Comparison of ENCODE assay signal across 8 cellular contexts in genomic region chr13:62357887-62358645, GRCh38.
DNase-seq lines count a peak whose midpoint lies in the region; ATAC-seq and TF ChIP-seq lines count a peak whose summit lies in the region.

No MANE protein-coding gene starts in this region.

- peak; percentile 89 for DNase-seq in GM23338 (ENCODE audit: low spot score)
- DNase-seq in NCI-H1105 (lab: John Stamatoyannopoulos, UW) = peak; percentile 53
- peak; percentile 18 for DNase-seq in pons (ENCODE audit: low spot score)
- no peak for DNase-seq in stimulated activated CD4-positive, alpha-beta T cell treated with anti-CD3 and anti-CD28 coated beads, Interleukin-1b, Interleukin-23, amount 100 ng/mL, for 48 hours
- no peak for DNase-seq in stimulated activated naive CD8-positive, alpha-beta T cell treated with anti-CD3 and anti-CD28 coated beads, Interleukin-15, Interleukin-2, amounts not matched to agents 100 U/mL and 50 U/mL, for 24 hours
- no peak for DNase-seq in T-helper 9 cell

- H3F3A ChIP-seq in DOHH2 (ENCODE audit: control insufficient read depth, insufficient read depth) = no peaks in the 10 kb centered on the region
- H3F3A ChIP-seq in GM23338 (replicated peaks; ENCODE audit: low read depth) = no peaks in the 10 kb centered on the region

- H3K36me3 ChIP-seq in DOHH2 (ENCODE audit: control insufficient read depth, low read length) (no peaks in the 10 kb centered on the region), GM23338 (ENCODE audit: insufficient read depth) (no peaks in the 10 kb centered on the region)

- H3K27ac Mint-ChIP-seq in GM23338 = no peak overlapping the region
- no peak overlapping the region for H3K27ac Mint-ChIP-seq in brain

- H3K79me2 ChIP-seq in DOHH2 (ENCODE audit: control insufficient read depth, low read length) (no peaks in the 10 kb centered on the region), GM23338 (replicated peaks; ENCODE audit: insufficient read depth) (no peaks in the 10 kb centered on the region)

- H3K27me3 ChIP-seq in DOHH2 (ENCODE audit: control insufficient read depth, low read length) (no peaks in the 10 kb centered on the region), GM23338 (ENCODE audit: insufficient read depth) (no peaks in the 10 kb centered on the region)

- H2AFZ ChIP-seq in GM23338 = peak overlapping the region; percentile 95

- H4K20me1 ChIP-seq in DOHH2 (ENCODE audit: control insufficient read depth, insufficient read depth, low read depth, low read length) (no peaks in the 10 kb centered on the region), GM23338 (replicated peaks; ENCODE audit: insufficient read depth) (no peaks in the 10 kb centered on the region)

- no peaks in the 10 kb centered on the region for H3K27me3 Mint-ChIP-seq in GM23338 (ENCODE audit: insufficient read depth, low read depth, poor library complexity)
- peaks cover 4% of the 10 kb centered on the region for H3K27me3 Mint-ChIP-seq in brain

- ATAC-seq in GM23338 = peak; percentile 100
- no peak for ATAC-seq in stimulated activated naive CD8-positive, alpha-beta T cell treated with anti-CD3 and anti-CD28 coated beads, Interleukin-15, Interleukin-2, amounts not matched to agents 100 U/mL and 50 U/mL, for 24 hours

- H3K4me1 Mint-ChIP-seq in GM23338 (peaks cover 16% of the 10 kb centered on the region), brain (peaks cover 8% of the 10 kb centered on the region)

- H3K36me3 Mint-ChIP-seq in GM23338 (ENCODE audit: low read depth) (no peaks in the 10 kb centered on the region), brain (no peaks in the 10 kb centered on the region)

- no peaks in the 10 kb centered on the region; the same call in 1 of the 2 replicates for H3K9me3 ChIP-seq in DOHH2 (ENCODE audit: control insufficient read depth, insufficient read depth, low read length)

- no peak overlapping the region for H3K27ac ChIP-seq in DOHH2 (ENCODE audit: low read depth, low read length)
- no peak overlapping the region for H3K27ac ChIP-seq in GM23338 (ENCODE audit: low read depth)

- no peak overlapping the region for H3K4me3 Mint-ChIP-seq in GM23338
- H3K4me3 Mint-ChIP-seq in brain = no peak overlapping the region

- H3K4me1 ChIP-seq in DOHH2 (ENCODE audit: control insufficient read depth, low read length) = peaks cover 9% of the 10 kb centered on the region
- H3K4me1 ChIP-seq in GM23338 (ENCODE audit: insufficient read depth) = no peaks in the 10 kb centered on the region

- H3K4me2 ChIP-seq in DOHH2 (ENCODE audit: low read length) = no peak overlapping the region
- no peak overlapping the region for H3K4me2 ChIP-seq in GM23338

- H3K9me3 Mint-ChIP-seq in GM23338 (no peaks in the 10 kb centered on the region), brain (peaks cover 0 to 3% (median 0%) of the 10 kb centered on the region in 5 experiments)

- TF ChIP-seq CTCF in DOHH2 (IDR thresholded peaks at IDR 0.05; ENCODE audit: low read depth, low read length, poor library complexity, severe bottlenecking) (peak; percentile 70), GM23338 (conservative IDR thresholded peaks at IDR 0.05; ENCODE audit: low read depth in 2 of 2) (peak; percentile 91 to 99), brain (conservative IDR thresholded peaks at IDR 0.05) (peak; percentile 36 to 70)

- H3K9me2 ChIP-seq in DOHH2 (replicated peaks; ENCODE audit: control insufficient read depth, low read length) = no peaks in the 10 kb centered on the region
- H3K9me2 ChIP-seq in GM23338 (ENCODE audit: insufficient read depth) = no peaks in the 10 kb centered on the region

- no peak overlapping the region for H3K4me3 ChIP-seq in DOHH2 (ENCODE audit: low read length)
- H3K4me3 ChIP-seq in GM23338 = no peak overlapping the region

TF ChIP-seq in GM23338, 12 proteins besides CTCF, POLR2A, EP300 and RAD21:
- no peak for TF ChIP-seq ZNF114 (CRISPR knock-in tag; IDR thresholded peaks at IDR 0.05)
- no peak for TF ChIP-seq NANOG (IDR thresholded peaks at IDR 0.05; ENCODE audit: borderline replicate concordance)
- TF ChIP-seq POLR2AphosphoS5 (IDR thresholded peaks at IDR 0.05; ENCODE audit: low read depth) = no peak

Comparison
In these comparisons a context has a peak if more than half of its experiments do, and no peak if none do; other contexts are left out.
1. DNase-seq: peak in GM23338 (single experiment), NCI-H1105 (single experiment) and pons (single experiment); none in stimulated activated CD4-positive, alpha-beta T cell treated with anti-CD3 and anti-CD28 coated beads, Interleukin-1b, Interleukin-23, amount 100 ng/mL, for 48 hours (single experiment), stimulated activated naive CD8-positive, alpha-beta T cell treated with anti-CD3 and anti-CD28 coated beads, Interleukin-15, Interleukin-2, amounts not matched to agents 100 U/mL and 50 U/mL, for 24 hours (single experiment) and T-helper 9 cell (single experiment).
2. Peak in every context shown above with its lines, with median percentiles within 50 percentile points of each other: CTCF ChIP-seq.